ENCODE assay signal across 23 cellular contexts in the genomic region with DNA sequence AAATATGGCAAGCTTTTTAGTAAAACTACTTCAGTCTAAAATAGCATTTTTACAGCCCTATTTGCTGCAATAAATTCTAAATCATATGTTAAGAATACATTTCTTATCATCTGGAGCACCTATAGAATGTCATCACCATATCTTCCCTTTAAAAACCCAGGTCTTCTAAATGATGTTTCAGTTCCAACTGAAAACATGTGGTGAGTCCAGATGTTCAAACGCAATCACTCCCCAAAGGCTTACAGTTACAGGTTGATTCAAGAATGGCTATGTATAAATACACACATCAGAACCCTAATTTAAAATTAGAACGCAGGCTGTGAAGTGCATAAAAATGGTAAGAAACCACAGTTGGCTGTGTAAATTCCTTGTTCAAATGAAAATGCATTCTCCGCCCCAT.
"Had no signal": no experiment of that assay in that cellular context is flagged by ENCODE, and none has a peak within 500 bp of the region (broad histone marks: within the 10 kb centered on the region; RNA-seq: fewer than 3 reads in every experiment).

No MANE protein-coding gene starts in this region.

- H3K27me3 ChIP-seq: SJSA1 had no signal

- H3K4me2 ChIP-seq: KMS-11 had no signal

- DNase-seq: IMR-90, Kasumi-1, MV-4-11, NCI-H1048, NCI-H1105, NCI-H1436 treated with DMSO at 0.1 percent for 48 hours, NCI-H1694, NCI-H187 treated with DMSO at 0.1 percent for 48 hours, NCI-H2029 treated with DMSO at 0.1 percent for 48 hours, NCI-H2171 treated with DMSO at 0.1 percent for 48 hours, NCI-H345, NCI-H446 treated with DMSO at 0.1 percent for 48 hours, NCI-H510A treated with DMSO at 0.1 percent for 48 hours, NCI-H526, NCI-H748 treated with DMSO at 0.1 percent for 48 hours, Right ventricle myocardium superior, RPMI8226, SIG-M5 had no signal

- ATAC-seq: HepG2 had no signal

- H3K9ac ChIP-seq: KMS-11 had no signal

- H3K4me3 ChIP-seq: SJSA1, SK-N-MC had no signal

- H3K4me1 ChIP-seq: SJSA1 had no signal

- FAIRE-seq: HepG2, RCC 7860 had no signal

- H3K36me3 ChIP-seq: SJSA1 had no signal

- H3K27ac ChIP-seq: KMS-11, SJSA1, SK-N-MC had no signal

- H3K9me3 ChIP-seq: SJSA1 had no signal
